Comparison of ENCODE assay signal across 22 cellular contexts in the genomic region with DNA sequence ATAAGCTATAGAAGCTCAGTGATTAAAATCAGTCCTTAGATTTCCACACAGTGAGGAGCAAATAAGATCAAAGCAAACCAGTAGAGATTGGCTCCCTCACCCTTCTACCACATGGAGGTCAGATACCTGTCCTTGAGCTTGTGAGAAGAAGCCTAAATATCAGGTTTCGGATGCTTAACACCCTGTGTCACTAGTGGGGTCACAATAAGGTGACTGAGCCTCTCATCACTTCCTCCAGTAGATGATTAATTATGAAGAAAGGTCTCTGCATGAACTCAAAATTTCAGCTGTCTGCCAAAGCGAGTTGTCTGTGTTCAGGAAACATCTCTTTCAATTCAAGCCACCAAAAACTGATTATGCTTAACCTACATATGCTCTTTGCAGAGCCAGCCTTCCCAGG.
DNase-seq lines count a peak whose midpoint lies in the region; ATAC-seq and TF ChIP-seq lines count a peak whose summit lies in the region.
"Had no signal": no experiment of that assay in that cellular context is flagged by ENCODE, and none has a peak within 500 bp of the region (broad histone marks: within the 10 kb centered on the region; RNA-seq: fewer than 3 reads in every experiment).

No MANE protein-coding gene starts in this region.

- ATAC-seq in GM18505 (IDR thresholded peaks at IDR 0.05; ENCODE audit: unreplicated experiment) (peak; percentile 56), GM19043 (IDR thresholded peaks at IDR 0.05; ENCODE audit: low read depth, unreplicated experiment) (peak; percentile 77), HG02759 (IDR thresholded peaks at IDR 0.05; ENCODE audit: unreplicated experiment) (peak; percentile 76), HG03571 (IDR thresholded peaks at IDR 0.05; ENCODE audit: unreplicated experiment) (peak; percentile 63)
- no peak for ATAC-seq in stimulated activated naive CD8-positive, alpha-beta T cell treated with anti-CD3 and anti-CD28 coated beads, Interleukin-15, amount 100 ng/mL, for 72 hours
- ATAC-seq: activated CD4-positive, alpha-beta T cell treated with anti-CD3 and anti-CD28 coated beads for 36 hours; body of pancreas; T-cell had no signal

- no peaks in the 10 kb centered on the region for H3K4me1 Mint-ChIP-seq in stimulated activated naive CD8-positive, alpha-beta T cell treated with anti-CD3 and anti-CD28 coated beads, Interleukin-15, amount 100 ng/mL, for 72 hours
- H3K4me1 Mint-ChIP-seq: activated CD4-positive, alpha-beta T cell treated with anti-CD3 and anti-CD28 coated beads for 36 hours; activated naive CD8-positive, alpha-beta T cell treated with anti-CD3 and anti-CD28 coated beads for 36 hours; IgD-negative memory B cell; T-cell had no signal

- no peaks in the 10 kb centered on the region for H3K9me3 Mint-ChIP-seq in stimulated activated naive CD8-positive, alpha-beta T cell treated with anti-CD3 and anti-CD28 coated beads, Interleukin-15, amount 100 ng/mL, for 72 hours
- H3K9me3 Mint-ChIP-seq: activated naive CD8-positive, alpha-beta T cell treated with anti-CD3 and anti-CD28 coated beads for 36 hours; dendritic cell treated with granulocyte-macrophage colony-stimulating factor and Interleukin-4, amounts not matched to agents 40 ng/mL and 50 ng/mL, for 4 days; IgD-negative memory B cell had no signal

- TF ChIP-seq POLR2A in GM18505 (IDR thresholded peaks at IDR 0.05; ENCODE audit: borderline replicate concordance, extremely low read depth, insufficient read depth, insufficient read length), result no peak

- H3K4me3 Mint-ChIP-seq in stimulated activated naive CD8-positive, alpha-beta T cell treated with anti-CD3 and anti-CD28 coated beads, Interleukin-15, amount 100 ng/mL, for 72 hours, result no peak overlapping the region
- H3K4me3 Mint-ChIP-seq: activated CD4-positive, alpha-beta T cell treated with anti-CD3 and anti-CD28 coated beads for 36 hours; activated naive CD8-positive, alpha-beta T cell treated with anti-CD3 and anti-CD28 coated beads for 36 hours; dendritic cell treated with granulocyte-macrophage colony-stimulating factor and Interleukin-4, amounts not matched to agents 40 ng/mL and 50 ng/mL, for 4 days; HFFc6; T-cell had no signal

- peaks cover 7% of the 10 kb centered on the region for H3K27me3 Mint-ChIP-seq in stimulated activated naive CD8-positive, alpha-beta T cell treated with anti-CD3 and anti-CD28 coated beads, Interleukin-15, amount 100 ng/mL, for 72 hours
- H3K27me3 Mint-ChIP-seq: dendritic cell treated with granulocyte-macrophage colony-stimulating factor and Interleukin-4, amounts not matched to agents 40 ng/mL and 50 ng/mL, for 4 days; IgD-negative memory B cell had no signal

- H3K27ac Mint-ChIP-seq in stimulated activated naive CD8-positive, alpha-beta T cell treated with anti-CD3 and anti-CD28 coated beads, Interleukin-15, amount 100 ng/mL, for 72 hours, result no peak overlapping the region
- H3K27ac Mint-ChIP-seq: activated CD4-positive, alpha-beta T cell treated with anti-CD3 and anti-CD28 coated beads for 36 hours; activated naive CD8-positive, alpha-beta T cell treated with anti-CD3 and anti-CD28 coated beads for 36 hours; dendritic cell treated with granulocyte-macrophage colony-stimulating factor and Interleukin-4, amounts not matched to agents 40 ng/mL and 50 ng/mL, for 4 days; HFFc6; IgD-negative memory B cell; T-cell had no signal

- no peak for DNase-seq in SIG-M5 treated with dmso at 0.1 percent for 504 hours (lab: John Stamatoyannopoulos, UW; ENCODE audit: unreplicated experiment)
- no peak for DNase-seq in GOT3 (lab: John Stamatoyannopoulos, UW)
- DNase-seq in stimulated activated naive CD8-positive, alpha-beta T cell treated with anti-CD3 and anti-CD28 coated beads, Interleukin-15, amount 100 ng/mL, for 72 hours, result no peak
- DNase-seq in pons (ENCODE audit: low spot score), result no peak
- DNase-seq: activated CD4-positive, alpha-beta T cell treated with anti-CD3 and anti-CD28 coated beads for 36 hours; activated naive CD8-positive, alpha-beta T cell treated with anti-CD3 and anti-CD28 coated beads for 36 hours; body of pancreas; foreskin fibroblast; HFFc6; hippocampal formation; islet precursor cell; NCI-H1694; NCI-H446 treated with DMSO at 0.1 percent for 48 hours; SHP77; T-cell; testis had no signal
